In genomic region chr19:10544753-10545251, GRCh38 we compare ENCODE assay signal across 8 cellular contexts. TPM values are rescaled to one million over a fixed set of nuclear protein-coding genes. Genes with fewer than 3 reads are reported as not detected.
DNase-seq lines count a peak whose midpoint lies in the region; ATAC-seq, FAIRE-seq and TF ChIP-seq lines count a peak whose summit lies in the region.

No MANE protein-coding gene starts in this region.

- no peaks in the 10 kb centered on the region for H3K9me1 ChIP-seq in endothelial cell of umbilical vein (replicated peaks; ENCODE audit: control insufficient read depth, extremely low read depth, insufficient read depth, low read length)

- H3K4me3 ChIP-seq in OCI-LY7 (ENCODE audit: low read depth, low read length, poor library complexity, severe bottlenecking): peak overlapping the region; percentile 96
- H3K4me3 ChIP-seq in endothelial cell of umbilical vein (replicated peaks in 1 of 3; ENCODE audit: insufficient read depth in 1 of 3, low read depth in 1 of 3, low read length in 3 of 3): peak overlapping the region in 1 of 3 experiments; percentile 91
- H3K4me3 ChIP-seq in neuronal stem cell (ENCODE audit: low read length in 2 of 2): peak overlapping the region; percentile 10 to 88

- H3K14ac ChIP-seq in neuronal stem cell (ENCODE audit: low read length): no peak overlapping the region

- H2BK5ac ChIP-seq in neuronal stem cell (ENCODE audit: low read length): no peak overlapping the region

- no peak overlapping the region for H3K4ac ChIP-seq in neuronal stem cell (ENCODE audit: low read length)

- no CpG with 5 or more reads among the region's 23 CpGs for WGBS in neuronal stem cell (ENCODE audit: extremely low coverage in 2 of 2, insufficient read length in 2 of 2, insufficient replicate concordance in 1 of 2), 2 donors

- peaks cover 12% of the 10 kb centered on the region; the same call in 1 of the 2 replicates for H3K79me2 ChIP-seq in OCI-LY7 (ENCODE audit: insufficient read depth, low read depth, low read length)
- peaks cover 7% of the 10 kb centered on the region for H3K79me2 ChIP-seq in endothelial cell of umbilical vein (ENCODE audit: control insufficient read depth, insufficient read depth, low read length)

- H2BK15ac ChIP-seq in neuronal stem cell (ENCODE audit: low read length): no peak overlapping the region

- H3K27me3 ChIP-seq in CD4-positive, alpha-beta T cell (ENCODE audit: control insufficient read depth, insufficient read depth, low read length): no peaks in the 10 kb centered on the region
- H3K27me3 ChIP-seq in endothelial cell of umbilical vein (ENCODE audit: control insufficient read depth in 2 of 2, insufficient read depth in 2 of 2, low read length in 2 of 2) (no peaks in the 10 kb centered on the region), neuronal stem cell (ENCODE audit: control insufficient read depth in 3 of 3, insufficient read depth in 3 of 3, low read depth in 1 of 3, low read length in 3 of 3) (no peaks in the 10 kb centered on the region), foreskin keratinocyte (no peaks in the 10 kb centered on the region)

- H3K27me3 Mint-ChIP-seq in CD4-positive, alpha-beta T cell: no peaks in the 10 kb centered on the region

- H3K23ac ChIP-seq in neuronal stem cell (ENCODE audit: low read depth, low read length, poor library complexity): peak overlapping the region; percentile 73

- no peak for TF ChIP-seq CTCF in CD4-positive, alpha-beta T cell (IDR thresholded peaks at IDR 0.05)
- no peak for TF ChIP-seq CTCF in OCI-LY7 (conservative IDR thresholded peaks at IDR 0.05; ENCODE audit: low read length)
- TF ChIP-seq CTCF in endothelial cell of umbilical vein (IDR thresholded peaks at IDR 0.05; ENCODE audit: extremely low read depth in 1 of 2, insufficient read depth in 1 of 2, low read depth in 1 of 2, low read length in 2 of 2): no peak
- no peak for TF ChIP-seq CTCF in foreskin keratinocyte (conservative IDR thresholded peaks at IDR 0.05)

- peak overlapping the region; percentile 78 for H3K27ac Mint-ChIP-seq in CD4-positive, alpha-beta T cell

- peak overlapping the region; percentile 86 for H3K4me2 ChIP-seq in OCI-LY7 (ENCODE audit: low read length)
- H3K4me2 ChIP-seq in endothelial cell of umbilical vein (ENCODE audit: insufficient read depth, low read length): peak overlapping the region; percentile 53
- H3K4me2 ChIP-seq in neuronal stem cell (ENCODE audit: insufficient read depth, low read length, poor library complexity, severe bottlenecking): peak overlapping the region; percentile 35

- ATAC-seq in CD4-positive, alpha-beta T cell (ENCODE audit: poor library complexity): no peak
- ATAC-seq in foreskin keratinocyte (no peak), GM19328 (IDR thresholded peaks at IDR 0.05; ENCODE audit: unreplicated experiment) (no peak)

- H4K8ac ChIP-seq in neuronal stem cell (ENCODE audit: low read depth, low read length): no peak overlapping the region

- POLR2A ChIA-PET in CD4-positive, alpha-beta T cell (lab: Charles Lee): interaction anchor here (0.6 kb wide), 1 partner anchor 23 kb away, joined by 4 read pairs; no protein-coding TSS in a partner anchor
- POLR2A ChIA-PET in OCI-LY7 (lab: Charles Lee) (no interaction called here), endothelial cell of umbilical vein (lab: Charles Lee) (no interaction called here)

- peak in 1 of 10 experiments; percentile 35 for DNase-seq in CD4-positive, alpha-beta T cell
- DNase-seq in OCI-LY7 (ENCODE audit: low spot score): peak; percentile 30
- no peak for DNase-seq in endothelial cell of umbilical vein (ENCODE audit: low read depth, low spot score)
- no peak for DNase-seq in neuronal stem cell (ENCODE audit: low spot score)
- DNase-seq in foreskin keratinocyte: no peak
- DNase-seq in HuH-7 (ENCODE audit: low spot score): no peak
- no peak for DNase-seq in NCI-H2227 treated with DMSO at 0.1 percent for 48 hours (lab: John Stamatoyannopoulos, UW)

- H2AFZ ChIP-seq in OCI-LY7 (ENCODE audit: low read length): no peak overlapping the region
- no peak overlapping the region for H2AFZ ChIP-seq in endothelial cell of umbilical vein (ENCODE audit: low read depth, low read length)
- H2AFZ ChIP-seq in neuronal stem cell (ENCODE audit: low read length): no peak overlapping the region

- intact Hi-C loops in CD4-positive, alpha-beta T cell (cut with DNase I, micrococcal nuclease): loop anchor here in 1 of 2 experiments (5.0 kb wide), 1 partner anchor 43 kb away; the partner anchor contains the start of gene KEAP1
- intact Hi-C loops in OCI-LY7 (cut with micrococcal nuclease; ENCODE audit: unreplicated experiment) (no loop called here), endothelial cell of umbilical vein (cut with micrococcal nuclease) (no loop called here)

- peaks cover 22% of the 10 kb centered on the region for H3K36me3 Mint-ChIP-seq in CD4-positive, alpha-beta T cell (ENCODE audit: low read depth)

- peaks cover 10% of the 10 kb centered on the region for H3K79me1 ChIP-seq in neuronal stem cell (ENCODE audit: low read depth, low read length)

- H3K4me3 Mint-ChIP-seq in CD4-positive, alpha-beta T cell: peak overlapping the region; percentile 89

- no peaks in the 10 kb centered on the region for H3K9me3 ChIP-seq in CD4-positive, alpha-beta T cell (ENCODE audit: control insufficient read depth, low read length)
- H3K9me3 ChIP-seq in OCI-LY7 (ENCODE audit: low read length): no peaks in the 10 kb centered on the region
- no peaks in the 10 kb centered on the region for H3K9me3 ChIP-seq in endothelial cell of umbilical vein (replicated peaks; ENCODE audit: control insufficient read depth, insufficient read depth, low read length)
- no peaks in the 10 kb centered on the region for H3K9me3 ChIP-seq in neuronal stem cell (replicated peaks in 1 of 2; ENCODE audit: control insufficient read depth in 2 of 2, insufficient read depth in 1 of 2, low read depth in 1 of 2, low read length in 2 of 2)

- H2AK5ac ChIP-seq in neuronal stem cell (ENCODE audit: low read depth, low read length): no peak overlapping the region

- no peak overlapping the region for H2BK120ac ChIP-seq in neuronal stem cell (ENCODE audit: low read depth, low read length)

- no peak overlapping the region for H3K18ac ChIP-seq in neuronal stem cell (ENCODE audit: low read length)

- H4K91ac ChIP-seq in neuronal stem cell (ENCODE audit: low read depth, low read length, poor library complexity): no peak overlapping the region

- no peak overlapping the region for H3K27ac ChIP-seq in CD4-positive, alpha-beta T cell (ENCODE audit: low read depth, low read length)
- H3K27ac ChIP-seq in OCI-LY7 (ENCODE audit: low read depth, low read length, poor library complexity, severe bottlenecking) (peak overlapping the region; percentile 35), endothelial cell of umbilical vein (ENCODE audit: insufficient read depth, low read depth, low read length) (no peak overlapping the region), neuronal stem cell (replicated peaks; ENCODE audit: low read length) (no peak overlapping the region), foreskin keratinocyte (no peak overlapping the region)

- FAIRE-seq in endothelial cell of umbilical vein (lab: Jason Lieb, UNC): no peak

- no peaks in the 10 kb centered on the region for H4K20me1 ChIP-seq in OCI-LY7 (ENCODE audit: insufficient read depth, low read length)
- no peaks in the 10 kb centered on the region for H4K20me1 ChIP-seq in endothelial cell of umbilical vein (replicated peaks; ENCODE audit: control insufficient read depth, extremely low read depth, insufficient read depth, low read length)

- BruUV-seq in OCI-LY7 (replicated peaks; lab: Mats Ljungman, UMichigan) (no TSS peak), endothelial cell of umbilical vein (replicated peaks; lab: Mats Ljungman, UMichigan) (no TSS peak)

- H3K4me1 ChIP-seq in OCI-LY7 (ENCODE audit: insufficient read depth, low read length, poor library complexity, severe bottlenecking) (peaks cover 17% of the 10 kb centered on the region), endothelial cell of umbilical vein (ENCODE audit: control insufficient read depth, extremely low read depth, insufficient read depth, low read length) (peaks cover 4% of the 10 kb centered on the region), neuronal stem cell (ENCODE audit: control insufficient read depth in 2 of 2, insufficient read depth in 1 of 2, low read depth in 1 of 2, low read length in 2 of 2) (peaks cover 4 to 7% of the 10 kb centered on the region in 2 donors), foreskin keratinocyte (no peaks in the 10 kb centered on the region)

- H3K4me1 Mint-ChIP-seq in CD4-positive, alpha-beta T cell (ENCODE audit: low read depth): peaks cover 18% of the 10 kb centered on the region

- H3K36me3 ChIP-seq in OCI-LY7 (ENCODE audit: insufficient read depth, low read length) (peaks cover 24% of the 10 kb centered on the region), endothelial cell of umbilical vein (ENCODE audit: control insufficient read depth in 2 of 2, extremely low read depth in 1 of 2, insufficient read depth in 2 of 2, low read length in 2 of 2) (peaks cover 0 to 3% of the 10 kb centered on the region in 2 experiments), neuronal stem cell (replicated peaks in 1 of 2; ENCODE audit: control insufficient read depth in 2 of 2, insufficient read depth in 2 of 2, low read length in 2 of 2) (peaks cover 12 to 26% of the 10 kb centered on the region in 2 donors)

- H3K9me3 Mint-ChIP-seq in CD4-positive, alpha-beta T cell: no peaks in the 10 kb centered on the region

- H2BK12ac ChIP-seq in neuronal stem cell (ENCODE audit: low read length): no peak overlapping the region

- CTCF ChIA-PET in CD4-positive, alpha-beta T cell (lab: Charles Lee): no interaction called here
- CTCF ChIA-PET in OCI-LY7 (lab: Charles Lee; ENCODE audit: unreplicated experiment): no interaction called here
- CTCF ChIA-PET in endothelial cell of umbilical vein (lab: Charles Lee): interaction anchor here (1.6 kb wide), 1 partner anchor 39 kb away, joined by 4 read pairs; no protein-coding TSS in a partner anchor

- no peak overlapping the region for H3K9ac ChIP-seq in endothelial cell of umbilical vein (replicated peaks; ENCODE audit: extremely low read depth, insufficient read depth, low read length)
- peak overlapping the region; percentile 55 for H3K9ac ChIP-seq in neuronal stem cell (ENCODE audit: low read depth, low read length, poor library complexity)

- dilution Hi-C loops in endothelial cell of umbilical vein (cut with MboI; ENCODE audit: extremely low pct_ligation_motif_present, low sequenced_read_pairs): no loop called here

- H3K9me2 ChIP-seq in OCI-LY7 (ENCODE audit: insufficient read depth, low read length): no peaks in the 10 kb centered on the region

- no peak for TF ChIP-seq POLR2A in endothelial cell of umbilical vein (IDR thresholded peaks at IDR 0.05; ENCODE audit: low read depth, low read length)

RNA-seq across cellular contexts. Expression of gene ATG4D, which starts 1.1 kb away (rescaled TPM):
- total RNA-seq in CD4-positive, alpha-beta T cell: 10 to 100 TPM; 81.1 to 84.6 TPM
- total RNA-seq in OCI-LY7 (2014; rRNA removed; shearing (Covaris generic)): 21.1 and 29.6 TPM in 2 replicates
- total RNA-seq in OCI-LY7 (2022) (46.8 and 48.2 TPM in 2 replicates), endothelial cell of umbilical vein (19.8 and 21.8 TPM in 2 replicates), foreskin keratinocyte (23.0 and 25.2 TPM in 2 replicates)
- polyA plus RNA-seq in endothelial cell of umbilical vein (24.9 and 29.6 TPM in 2 replicates), foreskin keratinocyte (28.6 and 29.7 TPM in 2 replicates)
- polyA plus RNA-seq in endothelial cell of umbilical vein (2011; cell fraction: cytosol; rRNA removed): 16.8 and 20.9 TPM in 2 replicates
- polyA plus RNA-seq in endothelial cell of umbilical vein (2011; cell fraction: nucleus; rRNA removed): 31.8 and 39.8 TPM in 2 replicates
- 17.1 and 21.9 TPM in 2 replicates for polyA plus RNA-seq in endothelial cell of umbilical vein (2012)
- polyA minus RNA-seq in endothelial cell of umbilical vein: 11.7 and 13.9 TPM in 2 replicates
- 30.8 TPM for polyA minus RNA-seq in endothelial cell of umbilical vein (2011; cell fraction: cytosol; rRNA and poly(A)+ RNA removed)
- polyA minus RNA-seq in endothelial cell of umbilical vein (2011; cell fraction: nucleus; rRNA and poly(A)+ RNA removed): 6.7 and 9.5 TPM in 2 replicates
- polyA plus RNA-seq in neuronal stem cell (2013, experiment 1 of 2): 25.1 TPM
- 24.7 TPM for polyA plus RNA-seq in neuronal stem cell (2013, experiment 2 of 2)

RNA-seq across cellular contexts. Expression of gene KRI1, which starts 21.0 kb away (rescaled TPM):
- total RNA-seq in CD4-positive, alpha-beta T cell: 10 to 100 TPM; 36.8 to 39.6 TPM
- total RNA-seq in OCI-LY7 (2014; rRNA removed; shearing (Covaris generic)): 44.9 and 53.6 TPM in 2 replicates
- total RNA-seq in OCI-LY7 (2022) (57.0 and 58.4 TPM in 2 replicates), endothelial cell of umbilical vein (23.1 and 25.7 TPM in 2 replicates), foreskin keratinocyte (19.7 TPM in 2 replicates)
- polyA plus RNA-seq in endothelial cell of umbilical vein (5.9 and 6.7 TPM in 2 replicates), foreskin keratinocyte (20.0 and 20.1 TPM in 2 replicates)
- 8.3 and 8.6 TPM in 2 replicates for polyA plus RNA-seq in endothelial cell of umbilical vein (2011; cell fraction: cytosol; rRNA removed)
- 26.1 and 35.5 TPM in 2 replicates for polyA plus RNA-seq in endothelial cell of umbilical vein (2011; cell fraction: nucleus; rRNA removed)
- 17.3 TPM in 2 replicates for polyA plus RNA-seq in endothelial cell of umbilical vein (2012)
- polyA minus RNA-seq in endothelial cell of umbilical vein: 6.4 and 7.1 TPM in 2 replicates
- 45.5 TPM for polyA minus RNA-seq in endothelial cell of umbilical vein (2011; cell fraction: cytosol; rRNA and poly(A)+ RNA removed)
- 8.1 and 9.4 TPM in 2 replicates for polyA minus RNA-seq in endothelial cell of umbilical vein (2011; cell fraction: nucleus; rRNA and poly(A)+ RNA removed)
- 19.4 TPM for polyA plus RNA-seq in neuronal stem cell (2013, experiment 1 of 2)
- polyA plus RNA-seq in neuronal stem cell (2013, experiment 2 of 2): 18.1 TPM

RNA-seq across cellular contexts. Expression of gene CDKN2D, which starts 24.0 kb away (rescaled TPM):
- total RNA-seq in CD4-positive, alpha-beta T cell: 10 to 100 TPM; 83.3 to 84.0 TPM
- 22.4 and 25.3 TPM in 2 replicates for total RNA-seq in OCI-LY7 (2014; rRNA removed; shearing (Covaris generic))
- total RNA-seq in OCI-LY7 (2022) (26.6 and 28.1 TPM in 2 replicates), endothelial cell of umbilical vein (5.0 and 5.9 TPM in 2 replicates), foreskin keratinocyte (6.3 and 6.8 TPM in 2 replicates)
- polyA plus RNA-seq in endothelial cell of umbilical vein (9.2 and 9.8 TPM in 2 replicates), foreskin keratinocyte (8.2 and 10.1 TPM in 2 replicates)
- 8.2 and 9.1 TPM in 2 replicates for polyA plus RNA-seq in endothelial cell of umbilical vein (2011; cell fraction: cytosol; rRNA removed)
- polyA plus RNA-seq in endothelial cell of umbilical vein (2011; cell fraction: nucleus; rRNA removed): 3.4 and 3.6 TPM in 2 replicates
- 4.6 and 4.9 TPM in 2 replicates for polyA plus RNA-seq in endothelial cell of umbilical vein (2012)
- 4.6 and 6.4 TPM in 2 replicates for polyA minus RNA-seq in endothelial cell of umbilical vein
- polyA minus RNA-seq in endothelial cell of umbilical vein (2011; cell fraction: cytosol; rRNA and poly(A)+ RNA removed): 5.0 TPM
- polyA minus RNA-seq in endothelial cell of umbilical vein (2011; cell fraction: nucleus; rRNA and poly(A)+ RNA removed): 0.53 and 0.82 TPM in 2 replicates
- polyA plus RNA-seq in neuronal stem cell (2013, experiment 1 of 2): 2.9 TPM
- 2.6 TPM for polyA plus RNA-seq in neuronal stem cell (2013, experiment 2 of 2)

RNA-seq across cellular contexts. Expression of gene S1PR5, which starts 27.6 kb away (rescaled TPM):
- under 1 TPM; 0.55 to 0.92 TPM for total RNA-seq in CD4-positive, alpha-beta T cell
- total RNA-seq in OCI-LY7 (2014; rRNA removed; shearing (Covaris generic)): not detected in 2 replicates
- total RNA-seq in OCI-LY7 (2022) (not detected in 2 replicates), endothelial cell of umbilical vein (not detected in 2 replicates), foreskin keratinocyte (12.3 and 12.4 TPM in 2 replicates)
- polyA plus RNA-seq in endothelial cell of umbilical vein (not detected in 2 replicates), foreskin keratinocyte (13.8 and 14.6 TPM in 2 replicates)
- polyA plus RNA-seq in endothelial cell of umbilical vein (2011; cell fraction: cytosol; rRNA removed): not detected in 2 replicates
- not detected in 2 replicates for polyA plus RNA-seq in endothelial cell of umbilical vein (2011; cell fraction: nucleus; rRNA removed)
- polyA plus RNA-seq in endothelial cell of umbilical vein (2012): not detected in 2 replicates
- not detected in 2 replicates for polyA minus RNA-seq in endothelial cell of umbilical vein
- 1.2 TPM for polyA minus RNA-seq in endothelial cell of umbilical vein (2011; cell fraction: cytosol; rRNA and poly(A)+ RNA removed)
- polyA minus RNA-seq in endothelial cell of umbilical vein (2011; cell fraction: nucleus; rRNA and poly(A)+ RNA removed): not detected in 2 replicates
- 5.2 TPM for polyA plus RNA-seq in neuronal stem cell (2013, experiment 1 of 2)
- 5.2 TPM for polyA plus RNA-seq in neuronal stem cell (2013, experiment 2 of 2)

RNA-seq across cellular contexts. Expression of gene KEAP1, which starts 41.6 kb away (rescaled TPM):
- total RNA-seq in CD4-positive, alpha-beta T cell: 10 to 100 TPM; 10.5 to 11.6 TPM
- 65.9 and 68.9 TPM in 2 replicates for total RNA-seq in OCI-LY7 (2014; rRNA removed; shearing (Covaris generic))
- total RNA-seq in OCI-LY7 (2022) (64.9 and 93.5 TPM in 2 replicates), endothelial cell of umbilical vein (78.2 and 81.4 TPM in 2 replicates), foreskin keratinocyte (58.4 and 59.2 TPM in 2 replicates)
- polyA plus RNA-seq in endothelial cell of umbilical vein (91.1 and 107 TPM in 2 replicates), foreskin keratinocyte (53.8 and 57.2 TPM in 2 replicates)
- 79.4 and 83.8 TPM in 2 replicates for polyA plus RNA-seq in endothelial cell of umbilical vein (2011; cell fraction: cytosol; rRNA removed)
- polyA plus RNA-seq in endothelial cell of umbilical vein (2011; cell fraction: nucleus; rRNA removed): 58.8 and 72.0 TPM in 2 replicates
- 76.5 and 82.3 TPM in 2 replicates for polyA plus RNA-seq in endothelial cell of umbilical vein (2012)
- polyA minus RNA-seq in endothelial cell of umbilical vein: 104 and 113 TPM in 2 replicates
- polyA minus RNA-seq in endothelial cell of umbilical vein (2011; cell fraction: cytosol; rRNA and poly(A)+ RNA removed): 22.8 TPM
- 21.0 and 27.6 TPM in 2 replicates for polyA minus RNA-seq in endothelial cell of umbilical vein (2011; cell fraction: nucleus; rRNA and poly(A)+ RNA removed)
- 32.5 TPM for polyA plus RNA-seq in neuronal stem cell (2013, experiment 1 of 2)
- 30.9 TPM for polyA plus RNA-seq in neuronal stem cell (2013, experiment 2 of 2)

Comparison
In these comparisons a context has a peak if more than half of its experiments do, and no peak if none do; other contexts are left out.
1. H3K4me2 ChIP-seq: peak in every context shown above with its lines; median percentile 86 in OCI-LY7; 53 in endothelial cell of umbilical vein; 35 in neuronal stem cell.